Comparison of ENCODE assay signal across 18 cellular contexts in the genomic region with DNA sequence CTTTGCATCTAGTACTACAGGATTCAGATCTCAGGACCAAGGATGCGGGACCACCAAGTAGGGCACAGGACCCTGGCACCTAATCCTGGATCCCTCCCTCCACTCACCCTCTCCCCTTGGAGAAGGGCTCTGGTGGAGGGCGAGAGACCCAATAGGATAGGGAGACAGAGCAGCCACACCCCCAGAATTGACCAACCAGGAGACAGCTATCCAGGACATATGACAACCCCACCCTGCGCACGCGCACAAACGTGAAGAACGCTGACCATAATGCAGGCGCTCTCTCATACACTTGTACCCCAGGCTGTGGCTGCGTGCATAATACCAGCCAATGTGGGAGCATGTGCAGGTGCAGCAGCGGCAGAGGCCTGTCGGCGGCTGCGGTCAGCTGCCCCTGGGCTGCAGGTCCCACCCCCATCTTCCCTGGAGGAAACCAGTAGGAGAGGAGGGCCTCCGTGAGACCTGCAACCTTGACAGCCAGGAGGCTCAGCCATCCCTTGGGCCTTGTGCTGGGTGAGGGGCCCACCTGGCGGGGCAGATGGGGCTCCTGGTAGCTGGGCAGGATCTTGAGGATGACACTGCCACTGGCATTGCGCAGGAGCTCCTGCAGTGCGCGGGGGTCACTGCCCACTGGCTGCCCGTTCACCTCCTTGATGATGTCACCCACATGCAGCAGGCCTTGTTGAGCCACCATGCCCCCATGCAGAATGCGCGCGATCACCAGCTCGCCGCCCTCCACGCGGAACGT. TPM values are rescaled to one million over a fixed set of nuclear protein-coding genes. Genes with fewer than 3 reads are reported as not detected.
DNase-seq lines count a peak whose midpoint lies in the region; ATAC-seq, FAIRE-seq and TF ChIP-seq lines count a peak whose summit lies in the region.
"Had no signal": no experiment of that assay in that cellular context is flagged by ENCODE, and none has a peak within 500 bp of the region (broad histone marks: within the 10 kb centered on the region; RNA-seq: fewer than 3 reads in every experiment).

No MANE protein-coding gene starts in this region.

- intact Hi-C loops in HepG2 (cut with micrococcal nuclease; ENCODE audit: unreplicated experiment): no loop called here
- intact Hi-C loops in right lobe of liver (cut with DNase I): no loop called here
- intact Hi-C loops in posterior vena cava (cut with DNase I): no loop called here
- intact Hi-C loops in mucosa of descending colon (cut with DNase I, micrococcal nuclease): no loop called here
- intact Hi-C loops in colonic mucosa (cut with DNase I): no loop called here

- H2AFZ ChIP-seq in HepG2 (ENCODE audit: low read length): no peak overlapping the region

- BruUV-seq in HepG2 (replicated peaks; lab: Mats Ljungman, UMichigan): no TSS peak

- CTCF ChIA-PET in HepG2 (lab: Yijun Ruan, JAX; ENCODE audit: low intra/inter-chr PET ratio, low total read pairs): no interaction called here

- peaks cover 13% of the 10 kb centered on the region for H3K4me1 Mint-ChIP-seq in endodermal cell

- no peak overlapping the region for H3K4me3 Mint-ChIP-seq in endodermal cell
- H3K4me3 Mint-ChIP-seq: CD4-positive, CD25-positive, alpha-beta regulatory T cell; HFFc6 had no signal

- FAIRE-seq in HepG2 (lab: Jason Lieb, UNC): no peak
- FAIRE-seq: GM12878, GM18507 had no signal

- WGBS in HepG2 (ENCODE audit: low lambda C conversion rate): 72% methylated on average over 24 of the region's 27 CpGs
- no CpG with 5 or more reads among the region's 27 CpGs for WGBS in right lobe of liver (ENCODE audit: insufficient coverage, low coverage, low lambda C conversion rate, missing lambda C conversion rate)
- 93% methylated on average over 9 to 27 of the region's 27 CpGs for WGBS in endodermal cell (ENCODE audit: insufficient coverage in 1 of 2, insufficient read length in 1 of 2), 2 experiments

- no peak overlapping the region for H3K27ac Mint-ChIP-seq in endodermal cell
- H3K27ac Mint-ChIP-seq: CD4-positive, CD25-positive, alpha-beta regulatory T cell; HFFc6 had no signal

- POLR2A ChIA-PET in HepG2 (lab: Yijun Ruan, JAX): no interaction called here

- no peaks in the 10 kb centered on the region; the same call in 1 of the 2 replicates for H4K20me1 ChIP-seq in HepG2 (ENCODE audit: insufficient read depth, low read length)

- no peaks in the 10 kb centered on the region for H3K36me3 Mint-ChIP-seq in endodermal cell (ENCODE audit: low read depth)
- H3K36me3 Mint-ChIP-seq: CD4-positive, CD25-positive, alpha-beta regulatory T cell had no signal

- H3K4me3 ChIP-seq in HepG2 (replicated peaks in 1 of 3; ENCODE audit: insufficient read depth in 1 of 3, low read depth in 2 of 3, low read length in 3 of 3) (no peak overlapping the region), right lobe of liver (no peak overlapping the region), endodermal cell (ENCODE audit: low read length) (no peak overlapping the region), mucosa of descending colon (no peak overlapping the region), colonic mucosa (no peak overlapping the region)
- H3K4me3 ChIP-seq: BLaER1 treated with 17β-estradiol and CSF1 and Interleukin-3, amounts not matched to agents 10 nM and 100 nM; GM12878; HAP-1 had no signal

- no peak overlapping the region for H3K4me2 ChIP-seq in HepG2 (ENCODE audit: low read depth, low read length)
- H3K4me2 ChIP-seq: BLaER1 treated with 17β-estradiol and CSF1 and Interleukin-3, amounts not matched to agents 10 nM and 100 nM had no signal

- in situ Hi-C loops in HepG2 (cut with HindIII; ENCODE audit: extremely low pct_ligation_motif_present, low pct_unique_long_range_greater_than_20kb): no loop called here
- in situ Hi-C loops in ACHN (cut with HindIII; ENCODE audit: low pct_ligation_motif_present, low pct_unique_long_range_greater_than_20kb, low sequenced_read_pairs): no loop called here

- DNase-seq in HepG2 (ENCODE audit: low spot score) (no peak), right lobe of liver (no peak), endodermal cell (peak; percentile 51), posterior vena cava (ENCODE audit: low spot score) (peak; percentile 74), mucosa of descending colon (no peak), ACHN (no peak), colonic mucosa (no peak)
- DNase-seq: 8988T; CD4-positive, CD25-positive, alpha-beta regulatory T cell; DMS 273 treated with DMSO at 0.1 percent for 48 hours; GOT3; HFFc6 had no signal

- H3K36me3 ChIP-seq in HepG2 (replicated peaks in 1 of 2; ENCODE audit: control insufficient read depth in 1 of 2, insufficient read depth in 2 of 2, low read length in 2 of 2) (no peaks in the 10 kb centered on the region), right lobe of liver (no peaks in the 10 kb centered on the region), endodermal cell (ENCODE audit: control insufficient read depth, insufficient read depth, low read length) (no peaks in the 10 kb centered on the region), mucosa of descending colon (ENCODE audit: low read depth) (no peaks in the 10 kb centered on the region), colonic mucosa (no peaks in the 10 kb centered on the region)
- H3K36me3 ChIP-seq: BLaER1 treated with 17β-estradiol and CSF1 and Interleukin-3, amounts not matched to agents 10 nM and 100 nM; HAP-1 had no signal

- H3K27me3 ChIP-seq in HepG2 (ENCODE audit: control insufficient read depth in 1 of 2, insufficient read depth in 2 of 2, low read length in 2 of 2): peaks cover 0 to 16% of the 10 kb centered on the region in 2 experiments; a peak in 2 of 5 replicates
- H3K27me3 ChIP-seq in right lobe of liver: no peaks in the 10 kb centered on the region
- H3K27me3 ChIP-seq in endodermal cell (ENCODE audit: control insufficient read depth, insufficient read depth, low read length, poor library complexity, severe bottlenecking): no peaks in the 10 kb centered on the region
- H3K27me3 ChIP-seq in colonic mucosa: no peaks in the 10 kb centered on the region
- H3K27me3 ChIP-seq: BLaER1 treated with 17β-estradiol and CSF1 and Interleukin-3, amounts not matched to agents 10 nM and 100 nM had no signal

- H3K27me3 Mint-ChIP-seq in endodermal cell (ENCODE audit: insufficient read depth): no peaks in the 10 kb centered on the region

- no peaks in the 10 kb centered on the region for H3K9me3 Mint-ChIP-seq in endodermal cell
- H3K9me3 Mint-ChIP-seq: CD4-positive, CD25-positive, alpha-beta regulatory T cell; HFFc6 had no signal

- no peak for TF ChIP-seq CTCF in HepG2 (CRISPR knock-in tag; IDR thresholded peaks at IDR 0.05)
- TF ChIP-seq CTCF in right lobe of liver (IDR thresholded peaks at IDR 0.05): no peak
- no peak for TF ChIP-seq CTCF in endodermal cell (conservative IDR thresholded peaks at IDR 0.05)
- no peak for TF ChIP-seq CTCF in mucosa of descending colon (IDR thresholded peaks at IDR 0.05)
- TF ChIP-seq CTCF in colonic mucosa (IDR thresholded peaks at IDR 0.05): no peak

- TF ChIP-seq POLR2A in HepG2 (IDR thresholded peaks at IDR 0.05; ENCODE audit: insufficient read depth in 1 of 2, low read depth in 2 of 2, low read length in 2 of 2): no peak
- TF ChIP-seq POLR2A in right lobe of liver (IDR thresholded peaks at IDR 0.05): no peak

- no peak for TF ChIP-seq EP300 in HepG2 (IDR thresholded peaks at IDR 0.05; ENCODE audit: low read depth in 2 of 2, low read length in 2 of 2)
- TF ChIP-seq EP300 in HepG2 (CRISPR knock-in tag; IDR thresholded peaks at IDR 0.05; ENCODE audit: borderline replicate concordance): no peak

- no peak for TF ChIP-seq RAD21 in HepG2 (CRISPR knock-in tag; IDR thresholded peaks at IDR 0.05)

- H3K4me1 ChIP-seq in HepG2 (ENCODE audit: insufficient read depth, low read length) (peaks cover 8% of the 10 kb centered on the region), right lobe of liver (no peaks in the 10 kb centered on the region), endodermal cell (ENCODE audit: control insufficient read depth, insufficient read depth, low read length) (no peaks in the 10 kb centered on the region), mucosa of descending colon (ENCODE audit: low read depth) (peaks cover 8% of the 10 kb centered on the region), colonic mucosa (peaks cover 5% of the 10 kb centered on the region)
- H3K4me1 ChIP-seq: HAP-1 had no signal

- H3K9ac ChIP-seq in HepG2 (ENCODE audit: insufficient read depth, low read depth, low read length) (no peak overlapping the region), endodermal cell (ENCODE audit: extremely low read depth, low read length, poor library complexity, severe bottlenecking) (no peak overlapping the region), colonic mucosa (ENCODE audit: low read depth in 2 of 2, low read length in 2 of 2) (no peak overlapping the region)
- H3K9ac ChIP-seq: BLaER1 treated with 17β-estradiol and CSF1 and Interleukin-3, amounts not matched to agents 10 nM and 100 nM had no signal

- no peak for ATAC-seq in HepG2
- no peak for ATAC-seq in right lobe of liver
- ATAC-seq in mucosa of descending colon: no peak
- ATAC-seq: GM12878 had no signal

- no peak overlapping the region for H3K27ac ChIP-seq in HepG2 (ENCODE audit: extremely low read length, insufficient read depth, low read length)
- no peak overlapping the region for H3K27ac ChIP-seq in right lobe of liver
- H3K27ac ChIP-seq in endodermal cell (ENCODE audit: low read depth, low read length): no peak overlapping the region
- H3K27ac ChIP-seq in colonic mucosa: no peak overlapping the region
- H3K27ac ChIP-seq: BLaER1 treated with 17β-estradiol and CSF1 and Interleukin-3, amounts not matched to agents 10 nM and 100 nM had no signal

- no peaks in the 10 kb centered on the region for H3K79me2 ChIP-seq in HepG2 (ENCODE audit: insufficient read depth, low read length)

- H3K9me3 ChIP-seq in HepG2 (ENCODE audit: low read length): no peaks in the 10 kb centered on the region
- no peaks in the 10 kb centered on the region for H3K9me3 ChIP-seq in right lobe of liver
- H3K9me3 ChIP-seq in endodermal cell (ENCODE audit: control insufficient read depth, low read length): no peaks in the 10 kb centered on the region
- no peaks in the 10 kb centered on the region for H3K9me3 ChIP-seq in mucosa of descending colon
- H3K9me3 ChIP-seq in colonic mucosa: no peaks in the 10 kb centered on the region
- H3K9me3 ChIP-seq: BLaER1 treated with 17β-estradiol and CSF1 and Interleukin-3, amounts not matched to agents 10 nM and 100 nM; HAP-1 had no signal

RNA-seq across cellular contexts. Expression of a gene that starts 25.4 kb away (rescaled TPM):
- 0.20 and 0.44 TPM in 2 replicates for total RNA-seq in HepG2 (2016; rRNA removed; fragmentation: Illumina TruSeq; extraction: Trizol)
- 0.18 and 0.30 TPM in 2 replicates for total RNA-seq in HepG2 (2016; cell fraction: cytosol; rRNA removed; fragmentation: Illumina TruSeq; extraction: Trizol; ENCODE audit: low read depth)
- 0.02 and 0.10 TPM in 2 replicates for total RNA-seq in HepG2 (2016; cell fraction: insoluble cytoplasmic fraction; rRNA removed; fragmentation: Illumina TruSeq; extraction: Trizol)
- 0.06 and 0.07 TPM in 2 replicates for total RNA-seq in HepG2 (2016; cell fraction: membrane; rRNA removed; fragmentation: Illumina TruSeq; extraction: Trizol)
- 0.25 TPM in 1 of 2 replicates, not detected in the other for total RNA-seq in HepG2 (2016; cell fraction: nucleus; rRNA removed; fragmentation: Illumina TruSeq; extraction: Trizol)
- 1.7 and 2.2 TPM in 2 replicates for polyA plus RNA-seq in HepG2 (2011; rRNA removed)
- polyA plus RNA-seq in HepG2 (2011; cell fraction: cytosol; rRNA removed): 1.6 TPM in 2 replicates
- 3.8 and 4.9 TPM in 2 replicates for polyA plus RNA-seq in HepG2 (2011; cell fraction: nucleus; rRNA removed)
- 0.62 and 0.99 TPM in 2 replicates for polyA plus RNA-seq in HepG2 (2012)
- polyA plus RNA-seq in HepG2 (2016; cell fraction: cytosol; fragmentation: Illumina TruSeq; extraction: Trizol; ENCODE audit: low read depth): not detected in 2 replicates
- 0.19 and 0.20 TPM in 2 replicates for polyA plus RNA-seq in HepG2 (2016; cell fraction: insoluble cytoplasmic fraction; fragmentation: Illumina TruSeq; extraction: Trizol; ENCODE audit: low read depth)
- polyA plus RNA-seq in HepG2 (2016; cell fraction: membrane; fragmentation: Illumina TruSeq; extraction: Trizol; ENCODE audit: low read depth): 0.05 TPM in 1 of 2 replicates, not detected in the other
- polyA plus RNA-seq in HepG2 (2016; cell fraction: nucleus; fragmentation: Illumina TruSeq; extraction: Trizol; ENCODE audit: insufficient read depth, low read depth): 0.15 and 0.18 TPM in 2 replicates
- 3.3 and 19.7 TPM in 2 replicates for polyA minus RNA-seq in HepG2 (2011; rRNA and poly(A)+ RNA removed; ENCODE audit: low replicate concordance)
- 1.1 and 2.0 TPM in 2 replicates for polyA minus RNA-seq in HepG2 (2011; cell fraction: cytosol; rRNA and poly(A)+ RNA removed)
- 1.5 and 3.2 TPM in 2 replicates for polyA minus RNA-seq in HepG2 (2011; cell fraction: nucleus; rRNA and poly(A)+ RNA removed)
- total RNA-seq in right lobe of liver: 1 to 10 TPM in 1 of 6 experiments, under 1 TPM in 2, not detected in 3; 0.13 to 1.2 (median 0.18) TPM
- 10 to 100 TPM; 16.2 to 18.3 TPM for total RNA-seq in endodermal cell
- polyA plus RNA-seq in endodermal cell (2013, experiment 1 of 2): 19.7 TPM
- polyA plus RNA-seq in endodermal cell (2013, experiment 2 of 2): 18.1 TPM
- 10 to 100 TPM; 11.4 to 15.5 TPM for total RNA-seq in posterior vena cava
- 10 to 100 TPM in 1 of 3 donors, 1 to 10 TPM in 1, under 1 TPM in 1; 0.55 to 13.2 (median 1.1) TPM for total RNA-seq in mucosa of descending colon
- 1 to 10 TPM; 1.1 to 2.8 TPM for total RNA-seq in colonic mucosa

RNA-seq across cellular contexts. Expression of a gene that starts 35.0 kb away (rescaled TPM):
- total RNA-seq in HepG2 (2016; rRNA removed; fragmentation: Illumina TruSeq; extraction: Trizol): not detected in 2 replicates
- total RNA-seq in HepG2 (2016; cell fraction: cytosol; rRNA removed; fragmentation: Illumina TruSeq; extraction: Trizol; ENCODE audit: low read depth): not detected in 2 replicates
- total RNA-seq in HepG2 (2016; cell fraction: insoluble cytoplasmic fraction; rRNA removed; fragmentation: Illumina TruSeq; extraction: Trizol): not detected in 2 replicates
- total RNA-seq in HepG2 (2016; cell fraction: membrane; rRNA removed; fragmentation: Illumina TruSeq; extraction: Trizol): not detected in 2 replicates
- total RNA-seq in HepG2 (2016; cell fraction: nucleus; rRNA removed; fragmentation: Illumina TruSeq; extraction: Trizol): not detected in 2 replicates
- polyA plus RNA-seq in HepG2 (2011; rRNA removed): not detected in 2 replicates
- not detected in 2 replicates for polyA plus RNA-seq in HepG2 (2011; cell fraction: cytosol; rRNA removed)
- not detected in 2 replicates for polyA plus RNA-seq in HepG2 (2011; cell fraction: nucleus; rRNA removed)
- not detected in 2 replicates for polyA plus RNA-seq in HepG2 (2012)
- polyA plus RNA-seq in HepG2 (2016; cell fraction: cytosol; fragmentation: Illumina TruSeq; extraction: Trizol; ENCODE audit: low read depth): not detected in 2 replicates
- not detected in 2 replicates for polyA plus RNA-seq in HepG2 (2016; cell fraction: insoluble cytoplasmic fraction; fragmentation: Illumina TruSeq; extraction: Trizol; ENCODE audit: low read depth)
- not detected in 2 replicates for polyA plus RNA-seq in HepG2 (2016; cell fraction: membrane; fragmentation: Illumina TruSeq; extraction: Trizol; ENCODE audit: low read depth)
- polyA plus RNA-seq in HepG2 (2016; cell fraction: nucleus; fragmentation: Illumina TruSeq; extraction: Trizol; ENCODE audit: insufficient read depth, low read depth): not detected in 2 replicates
- polyA minus RNA-seq in HepG2 (2011; rRNA and poly(A)+ RNA removed; ENCODE audit: low replicate concordance): not detected in 2 replicates
- polyA minus RNA-seq in HepG2 (2011; cell fraction: cytosol; rRNA and poly(A)+ RNA removed): not detected in 2 replicates
- polyA minus RNA-seq in HepG2 (2011; cell fraction: nucleus; rRNA and poly(A)+ RNA removed): not detected in 2 replicates
- under 1 TPM in 5 of 6 experiments, not detected in 1; 0.12 to 0.73 (median 0.55) TPM for total RNA-seq in right lobe of liver
- not detected for total RNA-seq in endodermal cell
- not detected for polyA plus RNA-seq in endodermal cell (2013, experiment 1 of 2)
- polyA plus RNA-seq in endodermal cell (2013, experiment 2 of 2): not detected
- total RNA-seq in posterior vena cava: 1 to 10 TPM; 3.5 to 5.1 TPM
- 1 to 10 TPM in 1 of 3 donors, not detected in 2; 1.3 TPM for total RNA-seq in mucosa of descending colon
- under 1 TPM in 1 of 2 donors, not detected in 1; 0.32 TPM for total RNA-seq in colonic mucosa
- total RNA-seq: CD4-positive, CD25-positive, alpha-beta regulatory T cell; G401; GM12878; HFFc6; HT1080 had no signal
- polyA plus RNA-seq: CD4-positive, CD25-positive, alpha-beta regulatory T cell; GM12878 had no signal

RNA-seq across cellular contexts. Expression of a gene that starts 49.0 kb away (rescaled TPM):
- total RNA-seq in HepG2 (2016; rRNA removed; fragmentation: Illumina TruSeq; extraction: Trizol) (0.83 and 0.91 TPM in 2 replicates), right lobe of liver (1 to 10 TPM; 1.3 to 2.5 (median 1.8) TPM), endodermal cell (1 to 10 TPM; 5.8 to 6.8 TPM), posterior vena cava (10 to 100 TPM in 1 of 2 donors, 1 to 10 TPM in 1; 8.5 to 10.2 TPM), mucosa of descending colon (1 to 10 TPM; 1.8 to 8.6 (median 3.7) TPM), colonic mucosa (1 to 10 TPM; 1.9 to 3.1 TPM)
- total RNA-seq in HepG2 (2016; cell fraction: cytosol; rRNA removed; fragmentation: Illumina TruSeq; extraction: Trizol; ENCODE audit: low read depth): 0.53 and 0.81 TPM in 2 replicates
- total RNA-seq in HepG2 (2016; cell fraction: insoluble cytoplasmic fraction; rRNA removed; fragmentation: Illumina TruSeq; extraction: Trizol): 0.37 and 1.2 TPM in 2 replicates
- 0.62 and 0.65 TPM in 2 replicates for total RNA-seq in HepG2 (2016; cell fraction: membrane; rRNA removed; fragmentation: Illumina TruSeq; extraction: Trizol)
- total RNA-seq in HepG2 (2016; cell fraction: nucleus; rRNA removed; fragmentation: Illumina TruSeq; extraction: Trizol): 2.3 and 3.0 TPM in 2 replicates
- polyA plus RNA-seq in HepG2 (2011; rRNA removed): 1.8 and 2.4 TPM in 2 replicates
- polyA plus RNA-seq in HepG2 (2011; cell fraction: cytosol; rRNA removed): 0.40 and 0.73 TPM in 2 replicates
- polyA plus RNA-seq in HepG2 (2011; cell fraction: nucleus; rRNA removed): 8.8 and 12.8 TPM in 2 replicates
- polyA plus RNA-seq in HepG2 (2012): 1.4 and 1.5 TPM in 2 replicates
- polyA plus RNA-seq in HepG2 (2016; cell fraction: cytosol; fragmentation: Illumina TruSeq; extraction: Trizol; ENCODE audit: low read depth): 0.20 and 0.42 TPM in 2 replicates
- polyA plus RNA-seq in HepG2 (2016; cell fraction: insoluble cytoplasmic fraction; fragmentation: Illumina TruSeq; extraction: Trizol; ENCODE audit: low read depth): 0.34 and 0.46 TPM in 2 replicates
- polyA plus RNA-seq in HepG2 (2016; cell fraction: membrane; fragmentation: Illumina TruSeq; extraction: Trizol; ENCODE audit: low read depth): 0.26 and 0.42 TPM in 2 replicates
- polyA plus RNA-seq in HepG2 (2016; cell fraction: nucleus; fragmentation: Illumina TruSeq; extraction: Trizol; ENCODE audit: insufficient read depth, low read depth): 4.1 and 6.3 TPM in 2 replicates
- polyA minus RNA-seq in HepG2 (2011; rRNA and poly(A)+ RNA removed; ENCODE audit: low replicate concordance): 2.6 and 21.0 TPM in 2 replicates
- polyA minus RNA-seq in HepG2 (2011; cell fraction: cytosol; rRNA and poly(A)+ RNA removed): 0.49 TPM in 1 of 2 replicates, not detected in the other
- 3.4 and 4.4 TPM in 2 replicates for polyA minus RNA-seq in HepG2 (2011; cell fraction: nucleus; rRNA and poly(A)+ RNA removed)
- 6.6 TPM for polyA plus RNA-seq in endodermal cell (2013, experiment 1 of 2)
- polyA plus RNA-seq in endodermal cell (2013, experiment 2 of 2): 10.8 TPM
- total RNA-seq: CD4-positive, CD25-positive, alpha-beta regulatory T cell; GM12878 had no signal
- polyA plus RNA-seq: CD4-positive, CD25-positive, alpha-beta regulatory T cell; GM12878 had no signal

Comparison
In these comparisons a context has a peak if more than half of its experiments do, and no peak if none do; other contexts are left out.
1. DNase-seq: peak in endodermal cell (single experiment) and posterior vena cava (single experiment); none in HepG2 (single experiment), right lobe of liver (0 of 3), mucosa of descending colon (0 of 3), ACHN (single experiment) and colonic mucosa (single experiment).